Comparison of ENCODE assay signal across 19 cellular contexts in genomic region chr10:79457256-79457785, GRCh38. TPM values are rescaled to one million over a fixed set of nuclear protein-coding genes. Genes with fewer than 3 reads are reported as not detected.
"Had no signal": no experiment of that assay in that cellular context is flagged by ENCODE, and none has a peak within 500 bp of the region (broad histone marks: within the 10 kb centered on the region; RNA-seq: fewer than 3 reads in every experiment).

No MANE protein-coding gene starts in this region.

- H3K4me2 ChIP-seq: neural progenitor cell had no signal

- H3K27me3 ChIP-seq: esophagus squamous epithelium, gastroesophageal sphincter, pancreas, right lobe of liver, suprapubic skin, thyroid gland, vagina had no signal

- ATAC-seq: effector memory CD8-positive, alpha-beta T cell; gastroesophageal sphincter; mucosa of descending colon; naive thymus-derived CD8-positive, alpha-beta T cell; stimulated activated effector memory CD8-positive, alpha-beta T cell treated with anti-CD3 and anti-CD28 coated beads, Interleukin-12 subunit alpha, Interleukin-12 subunit beta, amount 100 ng/mL, for 72 hours; stimulated activated naive CD8-positive, alpha-beta T cell treated with anti-CD3 and anti-CD28 coated beads, Interleukin-15, Interleukin-2, amounts not matched to agents 100 U/mL and 50 U/mL, for 24 hours had no signal

- H3K9me3 ChIP-seq: esophagus squamous epithelium, gastroesophageal sphincter, mucosa of descending colon, pancreas, right lobe of liver, suprapubic skin, thyroid gland, vagina had no signal

- DNase-seq: effector memory CD8-positive, alpha-beta T cell; esophagus squamous epithelium; foreskin fibroblast; immature natural killer cell; mucosa of descending colon; naive thymus-derived CD8-positive, alpha-beta T cell; occipital lobe; pancreas; right lobe of liver; stimulated activated CD4-positive, alpha-beta T cell treated with anti-CD3 and anti-CD28 coated beads, Interleukin-4, amount 100 ng/mL, for 1 hour; stimulated activated CD8-positive, alpha-beta memory T cell treated with anti-CD3 and anti-CD28 coated beads, Interleukin-4, amount 100 ng/mL, for 48 hours; stimulated activated naive CD8-positive, alpha-beta T cell treated with anti-CD3 and anti-CD28 coated beads, Interleukin-15, Interleukin-2, amounts not matched to agents 100 U/mL and 50 U/mL, for 24 hours; thyroid gland had no signal

- H3K4me1 ChIP-seq: neural progenitor cell, pancreas, right lobe of liver, vagina had no signal

- H3K4me3 ChIP-seq: esophagus squamous epithelium, gastroesophageal sphincter, mucosa of descending colon, neural progenitor cell, pancreas, right lobe of liver, suprapubic skin, thyroid gland, vagina had no signal

- H3K9ac ChIP-seq: neural progenitor cell had no signal

- H2AFZ ChIP-seq: neural progenitor cell had no signal

- H3K36me3 ChIP-seq: esophagus squamous epithelium, gastroesophageal sphincter, neural progenitor cell, pancreas, right lobe of liver, suprapubic skin, thyroid gland, vagina had no signal

- H3K27ac ChIP-seq: epithelial cell of prostate, esophagus squamous epithelium, gastroesophageal sphincter, neural progenitor cell, pancreas, right lobe of liver, suprapubic skin, thyroid gland, vagina had no signal

RNA-seq across cellular contexts. Expression of gene EIF5AL1, which starts 55.0 kb away (rescaled TPM):
- total RNA-seq: vagina had no signal
